10 cellular contexts compared by ENCODE assay signal in the genomic region with DNA sequence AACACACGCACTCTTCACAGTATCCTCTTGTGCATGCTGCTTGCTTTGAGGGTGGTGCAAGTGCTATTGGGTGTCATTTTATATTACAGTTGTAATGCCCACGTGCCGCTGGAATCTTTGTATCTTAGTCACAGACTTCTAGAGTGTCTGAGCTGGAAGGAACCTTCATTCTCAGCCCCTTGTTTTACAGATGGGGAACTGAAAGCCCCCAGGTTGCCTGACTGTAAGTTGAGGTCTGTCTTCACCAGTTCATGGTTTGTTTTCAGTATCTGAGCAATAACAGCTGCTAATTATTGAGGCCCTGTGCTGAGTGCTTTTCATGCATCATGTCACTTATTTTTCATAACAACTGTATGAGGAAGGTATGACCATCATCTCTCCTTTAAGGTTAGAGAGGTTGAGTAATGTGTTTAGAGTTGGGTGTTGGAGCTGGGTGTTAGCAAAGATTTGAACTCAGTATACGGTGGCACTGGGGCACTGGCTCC.
DNase-seq lines count a peak whose midpoint lies in the region; ATAC-seq, FAIRE-seq and TF ChIP-seq lines count a peak whose summit lies in the region.
"Had no signal": no experiment of that assay in that cellular context is flagged by ENCODE, and none has a peak within 500 bp of the region (broad histone marks: within the 10 kb centered on the region; RNA-seq: fewer than 3 reads in every experiment).

No MANE protein-coding gene starts in this region.

- ATAC-seq in HG02852 (IDR thresholded peaks at IDR 0.05; ENCODE audit: unreplicated experiment): peak; percentile 81
- no peak for ATAC-seq in activated T-cell treated with anti-CD3 and anti-CD28 coated beads, Interleukin-2, amount 50 U/mL, for 72 hours (replicated peaks in 1 of 2)
- ATAC-seq: SK-N-SH treated with all-trans-retinoic acid at 6 μM for 48 hours had no signal

- H3K27me3 ChIP-seq in Karpas-422 (ENCODE audit: low read length): no peaks in the 10 kb centered on the region

- H3K9me2 ChIP-seq in Karpas-422 (replicated peaks; ENCODE audit: insufficient read depth, low read length): no peaks in the 10 kb centered on the region

- no peak for DNase-seq in CD14-positive monocyte (ENCODE audit: low spot score)
- DNase-seq in GM19239 (ENCODE audit: insufficient read length, low spot score): peak; percentile 56
- DNase-seq in Karpas-422: peak; percentile 84
- no peak for DNase-seq in activated T-cell treated with anti-CD3 and anti-CD28 coated beads, Interleukin-2, amount 50 U/mL, for 72 hours
- DNase-seq in activated CD4-positive, alpha-beta T cell treated with anti-CD3 and anti-CD28 coated beads, Interleukin-2, amount 10 ng/mL, durations not matched to agents 24 days and 14 days: no peak
- no peak for DNase-seq in NCI-H526 (lab: John Stamatoyannopoulos, UW)
- no peak for DNase-seq in T-helper 9 cell
- DNase-seq: NCI-H1048 had no signal

- peak overlapping the region; percentile 68 for H3K4me2 ChIP-seq in Karpas-422 (ENCODE audit: low read depth, low read length, poor library complexity, severe bottlenecking)

- peak; percentile 93 for FAIRE-seq in GM19239 (lab: Jason Lieb, UNC)

- peaks cover 99% of the 10 kb centered on the region for H3K79me2 ChIP-seq in Karpas-422 (ENCODE audit: low read length)

- peak overlapping the region; percentile 46; the same call in 1 of the 2 replicates for H3K4me3 ChIP-seq in Karpas-422 (ENCODE audit: low read length)

- H3K36me3 ChIP-seq in Karpas-422 (ENCODE audit: insufficient read depth, low read length): peaks cover 4% of the 10 kb centered on the region; the same call in 1 of the 2 replicates

- no peaks in the 10 kb centered on the region for H4K20me1 ChIP-seq in Karpas-422 (ENCODE audit: insufficient read depth, low read depth, low read length)

- no peak for TF ChIP-seq CTCF in CD14-positive monocyte (IDR thresholded peaks at IDR 0.05)

- H3K4me1 ChIP-seq in Karpas-422 (ENCODE audit: low read length): peaks cover 85% of the 10 kb centered on the region

- peak overlapping the region; percentile 94 for H3K27ac ChIP-seq in Karpas-422 (ENCODE audit: low read length)

- H3K9me3 Mint-ChIP-seq in CD14-positive monocyte: peaks cover 0 to 5% (median 0%) of the 10 kb centered on the region in 7 donors
- H3K9me3 Mint-ChIP-seq in activated T-cell treated with anti-CD3 and anti-CD28 coated beads, Interleukin-2, amount 50 U/mL, for 72 hours: no peaks in the 10 kb centered on the region
- no peaks in the 10 kb centered on the region for H3K9me3 Mint-ChIP-seq in activated CD4-positive, alpha-beta T cell treated with anti-CD3 and anti-CD28 coated beads, Interleukin-2, amount 10 ng/mL, durations not matched to agents 24 days and 14 days

- no peak overlapping the region for H3K4me3 Mint-ChIP-seq in CD14-positive monocyte
- H3K4me3 Mint-ChIP-seq in activated T-cell treated with anti-CD3 and anti-CD28 coated beads, Interleukin-2, amount 50 U/mL, for 72 hours: no peak overlapping the region
- H3K4me3 Mint-ChIP-seq in activated CD4-positive, alpha-beta T cell treated with anti-CD3 and anti-CD28 coated beads, Interleukin-2, amount 10 ng/mL, durations not matched to agents 24 days and 14 days: no peak overlapping the region

- peaks cover 1 to 6% of the 10 kb centered on the region in 2 donors for H3K36me3 Mint-ChIP-seq in CD14-positive monocyte
- H3K36me3 Mint-ChIP-seq in activated T-cell treated with anti-CD3 and anti-CD28 coated beads, Interleukin-2, amount 50 U/mL, for 72 hours (ENCODE audit: insufficient read depth in 2 of 2): no peaks in the 10 kb centered on the region
- H3K36me3 Mint-ChIP-seq in activated CD4-positive, alpha-beta T cell treated with anti-CD3 and anti-CD28 coated beads, Interleukin-2, amount 10 ng/mL, durations not matched to agents 24 days and 14 days (ENCODE audit: low read depth): no peaks in the 10 kb centered on the region

- H3K27ac Mint-ChIP-seq in CD14-positive monocyte: peak overlapping the region in 4 of 7 donors; percentile 37 to 70 (median 66)
- no peak overlapping the region for H3K27ac Mint-ChIP-seq in activated T-cell treated with anti-CD3 and anti-CD28 coated beads, Interleukin-2, amount 50 U/mL, for 72 hours
- H3K27ac Mint-ChIP-seq in activated CD4-positive, alpha-beta T cell treated with anti-CD3 and anti-CD28 coated beads, Interleukin-2, amount 10 ng/mL, durations not matched to agents 24 days and 14 days: no peak overlapping the region

- H3K9ac ChIP-seq in Karpas-422 (ENCODE audit: low read length): peak overlapping the region; percentile 60

- H3K27me3 Mint-ChIP-seq in CD14-positive monocyte (ENCODE audit: low read depth in 3 of 3): peaks cover 0 to 4% (median under 1%) of the 10 kb centered on the region in 3 donors
- H3K27me3 Mint-ChIP-seq in activated T-cell treated with anti-CD3 and anti-CD28 coated beads, Interleukin-2, amount 50 U/mL, for 72 hours (ENCODE audit: low read depth): no peaks in the 10 kb centered on the region
- no peaks in the 10 kb centered on the region for H3K27me3 Mint-ChIP-seq in activated CD4-positive, alpha-beta T cell treated with anti-CD3 and anti-CD28 coated beads, Interleukin-2, amount 10 ng/mL, durations not matched to agents 24 days and 14 days

- intact Hi-C loops in CD14-positive monocyte (cut with micrococcal nuclease): loop anchor here (2.0 to 5.0 kb wide), 3 partner anchors 42 to 76 kb away; a partner anchor contains a TSS
- intact Hi-C loops in activated CD4-positive, alpha-beta T cell treated with anti-CD3 and anti-CD28 coated beads, Interleukin-2, amount 10 ng/mL, durations not matched to agents 24 days and 14 days (cut with micrococcal nuclease): no loop called here

- H2AFZ ChIP-seq in Karpas-422 (ENCODE audit: low read length): no peak overlapping the region

- H3K9me3 ChIP-seq in Karpas-422 (ENCODE audit: low read length): no peaks in the 10 kb centered on the region

- H3K4me1 Mint-ChIP-seq in CD14-positive monocyte: peaks cover 63% of the 10 kb centered on the region
- H3K4me1 Mint-ChIP-seq in activated T-cell treated with anti-CD3 and anti-CD28 coated beads, Interleukin-2, amount 50 U/mL, for 72 hours (ENCODE audit: low read depth): peaks cover 11% of the 10 kb centered on the region
- peaks cover 6% of the 10 kb centered on the region for H3K4me1 Mint-ChIP-seq in activated CD4-positive, alpha-beta T cell treated with anti-CD3 and anti-CD28 coated beads, Interleukin-2, amount 10 ng/mL, durations not matched to agents 24 days and 14 days

Comparison
In these comparisons a context has a peak if more than half of its experiments do, and no peak if none do; other contexts are left out.
1. DNase-seq: peak in GM19239 (single experiment) and Karpas-422 (single experiment); none in CD14-positive monocyte (single experiment), activated T-cell treated with anti-CD3 and anti-CD28 coated beads, Interleukin-2, amount 50 U/mL, for 72 hours (0 of 2), activated CD4-positive, alpha-beta T cell treated with anti-CD3 and anti-CD28 coated beads, Interleukin-2, amount 10 ng/mL, durations not matched to agents 24 days and 14 days (single experiment), NCI-H526 (0 of 2) and T-helper 9 cell (single experiment).
2. H3K27ac Mint-ChIP-seq: peak in CD14-positive monocyte (4 of 7); none in activated T-cell treated with anti-CD3 and anti-CD28 coated beads, Interleukin-2, amount 50 U/mL, for 72 hours (single experiment) and activated CD4-positive, alpha-beta T cell treated with anti-CD3 and anti-CD28 coated beads, Interleukin-2, amount 10 ng/mL, durations not matched to agents 24 days and 14 days (single experiment).